18 cellular contexts compared by ENCODE assay signal in genomic region chr12:130859128-130859527, GRCh38. TPM values are rescaled to one million over a fixed set of nuclear protein-coding genes. Genes with fewer than 3 reads are reported as not detected.
DNase-seq lines count a peak whose midpoint lies in the region; ATAC-seq, FAIRE-seq and TF ChIP-seq lines count a peak whose summit lies in the region.
"Had no signal": no experiment of that assay in that cellular context is flagged by ENCODE, and none has a peak within 500 bp of the region (broad histone marks: within the 10 kb centered on the region; RNA-seq: fewer than 3 reads in every experiment).

No MANE protein-coding gene starts in this region.

- H2BK5ac ChIP-seq in H1 (ENCODE audit: low read depth, low read length), result no peak overlapping the region

- H3K9me3 Mint-ChIP-seq in stimulated activated naive CD8-positive, alpha-beta T cell treated with anti-CD3 and anti-CD28 coated beads, Interleukin-15, amount 100 ng/mL, for 72 hours, result peaks cover 5 to 23% of the 10 kb centered on the region in 2 donors

- peaks cover 4 to 7% (median 5%) of the 10 kb centered on the region in 4 experiments; a peak in 5 of 7 replicates for H3K4me1 ChIP-seq in H1 (replicated peaks in 1 of 4; ENCODE audit: control insufficient read depth in 3 of 4, insufficient read depth in 4 of 4, low read length in 3 of 4)
- H3K4me1 ChIP-seq in sigmoid colon, result no peaks in the 10 kb centered on the region

- no peak overlapping the region for H3K4me3 ChIP-seq in H1 (ENCODE audit: extremely low read depth in 1 of 4, insufficient read depth in 2 of 4, low read depth in 3 of 4, low read length in 4 of 4)
- H3K4me3 ChIP-seq in sigmoid colon, result no peak overlapping the region

- H2BK20ac ChIP-seq in H1 (ENCODE audit: low read length), result no peak overlapping the region

- DNase-seq in stimulated activated naive CD8-positive, alpha-beta T cell treated with anti-CD3 and anti-CD28 coated beads, Interleukin-15, Interleukin-2, amounts not matched to agents 100 U/mL and 50 U/mL, for 24 hours, result no peak
- no peak for DNase-seq in stimulated activated naive CD8-positive, alpha-beta T cell treated with anti-CD3 and anti-CD28 coated beads, Interleukin-15, amount 100 ng/mL, for 72 hours
- no peak for DNase-seq in H1 (ENCODE audit: low read depth in 1 of 2, low spot score in 2 of 2)
- peak; percentile 46 for DNase-seq in sigmoid colon
- DNase-seq in Ammon's horn (ENCODE audit: low spot score), result no peak
- no peak for DNase-seq in AG20443 (ENCODE audit: low spot score)
- DNase-seq: CD8-positive, alpha-beta T cell; COR-L47; DND-41; GDM1 had no signal

- H4K91ac ChIP-seq in H1 (replicated peaks; ENCODE audit: insufficient read length, low read length), result no peak overlapping the region

- H2AFZ ChIP-seq in H1 (ENCODE audit: low read length), result no peak overlapping the region

- TF ChIP-seq POLR2A in H1 (IDR thresholded peaks at IDR 0.05; ENCODE audit: control extremely low read depth in 1 of 2, low read depth in 2 of 2, low read length in 2 of 2) (no peak), sigmoid colon (IDR thresholded peaks at IDR 0.05) (no peak)

- H2AK5ac ChIP-seq in H1 (ENCODE audit: low read depth, low read length), result no peak overlapping the region

- 0 out of 2 replicates have a peak overlapping the region, but pooled peaks have one; percentile 81 for H2BK15ac ChIP-seq in H1 (ENCODE audit: low read length)

- H2BK120ac ChIP-seq in H1 (replicated peaks; ENCODE audit: low read depth, low read length), result no peak overlapping the region

- ATAC-seq in stimulated activated naive CD8-positive, alpha-beta T cell treated with anti-CD3 and anti-CD28 coated beads, Interleukin-15, Interleukin-2, amounts not matched to agents 100 U/mL and 50 U/mL, for 24 hours, result peak; percentile 23
- ATAC-seq in stimulated activated naive CD8-positive, alpha-beta T cell treated with anti-CD3 and anti-CD28 coated beads, Interleukin-15, amount 100 ng/mL, for 72 hours, result no peak
- ATAC-seq in GM21825 (IDR thresholded peaks at IDR 0.05; ENCODE audit: unreplicated experiment), result no peak
- ATAC-seq: CD8-positive, alpha-beta T cell; HCT116 had no signal

- CTCF ChIA-PET in H1 (lab: Charles Lee; ENCODE audit: partially characterized antibody), result interaction anchor here (0.9 to 4.0 kb wide), 6 partner anchors 8 to 46 kb away, joined by 3 to 33 read pairs (median 8); no protein-coding TSS in a partner anchor

- H3K4me1 Mint-ChIP-seq in stimulated activated naive CD8-positive, alpha-beta T cell treated with anti-CD3 and anti-CD28 coated beads, Interleukin-15, amount 100 ng/mL, for 72 hours, result no peaks in the 10 kb centered on the region
- H3K4me1 Mint-ChIP-seq: CD14-positive monocyte had no signal

- no peak overlapping the region for H3K9ac ChIP-seq in H1 (replicated peaks in 1 of 4; ENCODE audit: extremely low read depth in 1 of 4, low read depth in 3 of 4, low read length in 3 of 4)

- H3K27ac ChIP-seq in H1 (ENCODE audit: low read depth, low read length) (no peak overlapping the region), sigmoid colon (no peak overlapping the region)
- H3K27ac ChIP-seq: HL-60 had no signal

- no peak overlapping the region for H3K4me2 ChIP-seq in H1 (ENCODE audit: insufficient read depth in 1 of 2, low read depth in 2 of 2, low read length in 2 of 2)

- H2BK12ac ChIP-seq in H1 (ENCODE audit: low read depth, low read length), result no peak overlapping the region

- no peak for TF ChIP-seq RAD21 in H1 (IDR thresholded peaks at IDR 0.05 in 1 of 2, conservative IDR thresholded peaks at IDR 0.05 in 1 of 2; ENCODE audit: low read depth in 2 of 2, low read length in 2 of 2)

- H4K8ac ChIP-seq in H1 (ENCODE audit: extremely low read depth, insufficient read depth, low read length), result no peak overlapping the region

- H3K79me1 ChIP-seq in H1 (ENCODE audit: low read depth, low read length), result no peaks in the 10 kb centered on the region

- TF ChIP-seq EP300 in H1 (IDR thresholded peaks at IDR 0.05; ENCODE audit: borderline replicate concordance in 1 of 2, low read depth in 2 of 2, low read length in 2 of 2) (no peak), sigmoid colon (IDR thresholded peaks at IDR 0.05) (no peak)

- WGBS in H1 (ENCODE audit: extremely low coverage in 1 of 2, insufficient coverage in 1 of 2, insufficient read length in 1 of 2, insufficient replicate concordance in 2 of 2, low coverage in 1 of 2, low lambda C conversion rate in 2 of 2, missing lambda C conversion rate in 1 of 2), 2 experiments, result 96% methylated on average over 6 of the region's 6 CpGs; no CpG with 5 or more reads in 1 of the 2 experiments
- 92 to 94% methylated on average over 6 of the region's 6 CpGs for WGBS in sigmoid colon, 2 donors

- no peak overlapping the region for H3K18ac ChIP-seq in H1 (ENCODE audit: extremely low read depth, low read length)

- no peak overlapping the region for H3K4me3 Mint-ChIP-seq in stimulated activated naive CD8-positive, alpha-beta T cell treated with anti-CD3 and anti-CD28 coated beads, Interleukin-15, amount 100 ng/mL, for 72 hours
- H3K4me3 Mint-ChIP-seq: CD14-positive monocyte; CD8-positive, alpha-beta T cell had no signal

- no peak overlapping the region for H3K4ac ChIP-seq in H1 (replicated peaks; ENCODE audit: insufficient read length, low read depth, low read length)

- H3K56ac ChIP-seq in H1 (replicated peaks; ENCODE audit: insufficient read length, low read depth, low read length), result no peak overlapping the region

- TF ChIP-seq CTCF in H1 (IDR thresholded peaks at IDR 0.05; ENCODE audit: control extremely low read depth in 1 of 3, insufficient read depth in 1 of 3, low read depth in 1 of 3, low read length in 3 of 3) (no peak), sigmoid colon (IDR thresholded peaks at IDR 0.05) (no peak)

- no peak overlapping the region for H3K23ac ChIP-seq in H1 (ENCODE audit: insufficient read length)

- H4K5ac ChIP-seq in H1 (ENCODE audit: insufficient read length, low read depth, low read length), result no peak overlapping the region

- H3K36me3 ChIP-seq in H1 (ENCODE audit: control insufficient read depth in 2 of 4, insufficient read depth in 4 of 4, low read length in 3 of 4) (no peaks in the 10 kb centered on the region), sigmoid colon (no peaks in the 10 kb centered on the region)

- H4K20me1 ChIP-seq in H1 (replicated peaks in 1 of 2; ENCODE audit: control insufficient read depth in 1 of 2, insufficient read depth in 2 of 2, low read length in 2 of 2), result no peaks in the 10 kb centered on the region

- no peaks in the 10 kb centered on the region for H3K23me2 ChIP-seq in H1 (ENCODE audit: low read depth, low read length)

- H3K79me2 ChIP-seq in H1 (ENCODE audit: control insufficient read depth in 1 of 2, insufficient read depth in 2 of 2, low read length in 2 of 2), result no peaks in the 10 kb centered on the region

- POLR2A ChIA-PET in H1 (lab: Charles Lee; ENCODE audit: partially characterized antibody), result interaction anchor here (0.6 to 8.1 kb wide), 4 partner anchors 17 to 1970 kb away, joined by 3 to 86 read pairs (median 6); no protein-coding TSS in a partner anchor

- FAIRE-seq in H1 (lab: Jason Lieb, UNC), result no peak
- FAIRE-seq: A204.1, GM12892, GM19239, H54 had no signal

- H3K27me3 ChIP-seq in H1 (replicated peaks in 1 of 4; ENCODE audit: control insufficient read depth in 3 of 4, extremely low read depth in 1 of 4, insufficient read depth in 3 of 4, low read length in 3 of 4) (no peaks in the 10 kb centered on the region), sigmoid colon (no peaks in the 10 kb centered on the region)

- no peaks in the 10 kb centered on the region; a peak in 1 of 4 replicates for H3K9me3 ChIP-seq in H1 (ENCODE audit: insufficient read depth in 2 of 2, low read depth in 1 of 2, low read length in 1 of 2)
- peaks cover 0 to 2% (median 1%) of the 10 kb centered on the region in 4 donors for H3K9me3 ChIP-seq in sigmoid colon

- H3K27me3 Mint-ChIP-seq in stimulated activated naive CD8-positive, alpha-beta T cell treated with anti-CD3 and anti-CD28 coated beads, Interleukin-15, amount 100 ng/mL, for 72 hours, result peaks cover 10% of the 10 kb centered on the region

- H3K14ac ChIP-seq in H1 (ENCODE audit: insufficient read length), result no peak overlapping the region

- no peak overlapping the region for H3K27ac Mint-ChIP-seq in stimulated activated naive CD8-positive, alpha-beta T cell treated with anti-CD3 and anti-CD28 coated beads, Interleukin-15, amount 100 ng/mL, for 72 hours
- H3K27ac Mint-ChIP-seq: CD14-positive monocyte; CD8-positive, alpha-beta T cell had no signal

- intact Hi-C loops in sigmoid colon (cut with DNase I), result no loop called here

TF ChIP-seq in H1, 55 proteins besides CTCF, POLR2A, EP300 and RAD21 (continues in another document):
- TF ChIP-seq SP4 (IDR thresholded peaks at IDR 0.05; ENCODE audit: low read length), result no peak
- TF ChIP-seq KDM1A (IDR thresholded peaks at IDR 0.05; ENCODE audit: borderline replicate concordance, low read length), result no peak
- TF ChIP-seq CTBP2 (IDR thresholded peaks at IDR 0.05; ENCODE audit: borderline replicate concordance, insufficient read depth, insufficient read length, low read length), result no peak
- TF ChIP-seq JUND (IDR thresholded peaks at IDR 0.05; ENCODE audit: low read length), result no peak
- no peak for TF ChIP-seq KDM5A (IDR thresholded peaks at IDR 0.05; ENCODE audit: low read length)
- TF ChIP-seq CEBPB (IDR thresholded peaks at IDR 0.05; ENCODE audit: low read depth, low read length), result no peak

RNA-seq across cellular contexts. Expression of gene RAN, which starts 12.7 kb away (rescaled TPM):
- total RNA-seq in H1 (2021; fragmentation: NEBNext Ultra II Directional; extraction: Animal tissue kit (Norgen Biotek cat#: 25700)), result 2,056 and 2,064 TPM in 2 replicates
- polyA plus RNA-seq in H1 (2011; rRNA removed) (1,559 and 2,203 TPM in 2 replicates), sigmoid colon (100 to 1,000 TPM; 258 to 509 (median 321) TPM)
- polyA plus RNA-seq in H1 (2011; cell fraction: cytosol; rRNA removed), result 3,091 TPM
- 846 TPM for polyA plus RNA-seq in H1 (2011; cell fraction: nucleus; rRNA removed)
- polyA plus RNA-seq in H1 (2012, experiment 1 of 2), result 2,430 to 2,650 TPM (median 2,578 TPM) in 4 replicates
- polyA plus RNA-seq in H1 (2012, experiment 2 of 2), result 345 TPM
- 714 TPM for polyA plus RNA-seq in H1 (2013, experiment 1 of 2)
- 699 TPM for polyA plus RNA-seq in H1 (2013, experiment 2 of 2)
- polyA minus RNA-seq in H1 (2011; rRNA and poly(A)+ RNA removed), result 1,671 and 1,842 TPM in 2 replicates
- 628 TPM for polyA minus RNA-seq in H1 (2011; cell fraction: cytosol; rRNA and poly(A)+ RNA removed)
- polyA minus RNA-seq in H1 (2011; cell fraction: nucleus; rRNA and poly(A)+ RNA removed), result 352 TPM
- total RNA-seq in sigmoid colon, result 100 to 1,000 TPM; 160 to 186 (median 180) TPM

RNA-seq across cellular contexts. Expression of gene STX2, which starts 20.1 kb away (rescaled TPM):
- total RNA-seq in H1 (2021; fragmentation: NEBNext Ultra II Directional; extraction: Animal tissue kit (Norgen Biotek cat#: 25700)), result 22.0 and 26.3 TPM in 2 replicates
- polyA plus RNA-seq in H1 (2011; rRNA removed) (13.9 and 20.0 TPM in 2 replicates), sigmoid colon (1 to 10 TPM; 2.8 to 5.9 (median 3.6) TPM)
- 20.8 TPM for polyA plus RNA-seq in H1 (2011; cell fraction: cytosol; rRNA removed)
- polyA plus RNA-seq in H1 (2011; cell fraction: nucleus; rRNA removed), result 13.3 TPM
- 14.6 to 22.0 TPM (median 17.8 TPM) in 4 replicates for polyA plus RNA-seq in H1 (2012, experiment 1 of 2)
- polyA plus RNA-seq in H1 (2012, experiment 2 of 2), result 3.5 TPM
- polyA plus RNA-seq in H1 (2013, experiment 1 of 2), result 19.0 TPM
- 17.5 TPM for polyA plus RNA-seq in H1 (2013, experiment 2 of 2)
- polyA minus RNA-seq in H1 (2011; rRNA and poly(A)+ RNA removed), result 13.7 and 18.8 TPM in 2 replicates
- polyA minus RNA-seq in H1 (2011; cell fraction: cytosol; rRNA and poly(A)+ RNA removed), result 8.4 TPM
- 10.2 TPM for polyA minus RNA-seq in H1 (2011; cell fraction: nucleus; rRNA and poly(A)+ RNA removed)
- 10 to 100 TPM; 39.2 to 61.2 (median 44.2) TPM for total RNA-seq in sigmoid colon

Comparison
In these comparisons a context has a peak if more than half of its experiments do, and no peak if none do; other contexts are left out.
1. RNA of gene RAN, which starts 12.7 kb away (total RNA-seq): 2,056 to 2,064 TPM in H1; 160 to 186 TPM in sigmoid colon; every median in the first group is over 10 times any median in the second.